ENCODE assay signal across 9 cellular contexts in genomic region chr19:30222428-30222873, GRCh38.
DNase-seq lines count a peak whose midpoint lies in the region; ATAC-seq, FAIRE-seq and TF ChIP-seq lines count a peak whose summit lies in the region.
"Had no signal": no experiment of that assay in that cellular context is flagged by ENCODE, and none has a peak within 500 bp of the region (broad histone marks: within the 10 kb centered on the region; RNA-seq: fewer than 3 reads in every experiment).

No MANE protein-coding gene starts in this region.

- H3K27me3 Mint-ChIP-seq in activated CD4-positive, alpha-beta memory T cell treated with anti-CD3 and anti-CD28 coated beads for 36 hours = peaks cover 51% of the 10 kb centered on the region
- H3K27me3 Mint-ChIP-seq in activated CD4-positive, alpha-beta memory T cell treated with anti-CD3 and anti-CD28 coated beads, Interleukin-2, amount 10 ng/mL, durations not matched to agents 7 days and 5 days = peaks cover 47% of the 10 kb centered on the region
- peaks cover 50 to 66% of the 10 kb centered on the region in 2 donors for H3K27me3 Mint-ChIP-seq in T-cell

- POLR2A ChIA-PET in activated CD4-positive, alpha-beta memory T cell treated with anti-CD3 and anti-CD28 coated beads for 36 hours (lab: Charles Lee) = no interaction called here
- POLR2A ChIA-PET in activated CD4-positive, alpha-beta memory T cell treated with anti-CD3 and anti-CD28 coated beads, Interleukin-2, amount 10 ng/mL, durations not matched to agents 7 days and 5 days (lab: Charles Lee) = no interaction called here
- POLR2A ChIA-PET in T-cell (lab: Charles Lee) = no interaction called here

- no peak overlapping the region for H3K4me3 ChIP-seq in RWPE2 (ENCODE audit: severe bottlenecking)

- H3K9me3 Mint-ChIP-seq in activated CD4-positive, alpha-beta memory T cell treated with anti-CD3 and anti-CD28 coated beads for 36 hours = no peaks in the 10 kb centered on the region
- no peaks in the 10 kb centered on the region for H3K9me3 Mint-ChIP-seq in activated CD4-positive, alpha-beta memory T cell treated with anti-CD3 and anti-CD28 coated beads, Interleukin-2, amount 10 ng/mL, durations not matched to agents 7 days and 5 days
- H3K9me3 Mint-ChIP-seq in T-cell = no peaks in the 10 kb centered on the region

- no peak overlapping the region for H3K4me3 Mint-ChIP-seq in activated CD4-positive, alpha-beta memory T cell treated with anti-CD3 and anti-CD28 coated beads for 36 hours
- no peak overlapping the region for H3K4me3 Mint-ChIP-seq in activated CD4-positive, alpha-beta memory T cell treated with anti-CD3 and anti-CD28 coated beads, Interleukin-2, amount 10 ng/mL, durations not matched to agents 7 days and 5 days
- no peak overlapping the region for H3K4me3 Mint-ChIP-seq in T-cell

- peak; percentile 29 for DNase-seq in activated CD4-positive, alpha-beta memory T cell treated with anti-CD3 and anti-CD28 coated beads for 36 hours
- no peak for DNase-seq in activated CD4-positive, alpha-beta memory T cell treated with anti-CD3 and anti-CD28 coated beads, Interleukin-2, amount 10 ng/mL, durations not matched to agents 7 days and 5 days
- no peak for DNase-seq in RWPE2 (ENCODE audit: low spot score)
- DNase-seq in left ventricle myocardium superior = peak; percentile 53
- no peak for DNase-seq in HT-29 (ENCODE audit: low spot score)
- DNase-seq in T-cell = no peak
- no peak for DNase-seq in RCC 7860 (ENCODE audit: low spot score)
- DNase-seq: CD4-positive, CD25-positive, alpha-beta regulatory T cell had no signal

- ATAC-seq in RWPE2 (ENCODE audit: low read depth) = no peak
- ATAC-seq in left ventricle myocardium superior = peak; percentile 64
- no peak for ATAC-seq in T-cell (replicated peaks in 1 of 4)

- H3K36me3 Mint-ChIP-seq in activated CD4-positive, alpha-beta memory T cell treated with anti-CD3 and anti-CD28 coated beads for 36 hours = no peaks in the 10 kb centered on the region
- H3K36me3 Mint-ChIP-seq in activated CD4-positive, alpha-beta memory T cell treated with anti-CD3 and anti-CD28 coated beads, Interleukin-2, amount 10 ng/mL, durations not matched to agents 7 days and 5 days (ENCODE audit: low read depth) = peaks cover 10% of the 10 kb centered on the region
- H3K36me3 Mint-ChIP-seq in T-cell = no peaks in the 10 kb centered on the region

- H3K27ac Mint-ChIP-seq in activated CD4-positive, alpha-beta memory T cell treated with anti-CD3 and anti-CD28 coated beads for 36 hours = no peak overlapping the region
- H3K27ac Mint-ChIP-seq in activated CD4-positive, alpha-beta memory T cell treated with anti-CD3 and anti-CD28 coated beads, Interleukin-2, amount 10 ng/mL, durations not matched to agents 7 days and 5 days = no peak overlapping the region
- no peak overlapping the region for H3K27ac Mint-ChIP-seq in T-cell
- H3K27ac Mint-ChIP-seq: CD4-positive, CD25-positive, alpha-beta regulatory T cell had no signal

- intact Hi-C loops in activated CD4-positive, alpha-beta memory T cell treated with anti-CD3 and anti-CD28 coated beads for 36 hours (cut with micrococcal nuclease) = loop anchor here (10.0 kb wide), 1 partner anchor 1132 kb away; no protein-coding TSS in a partner anchor
- intact Hi-C loops in left ventricle myocardium superior (cut with micrococcal nuclease) = loop anchor here (10.0 kb wide), 2 partner anchors 182 to 422 kb away; no protein-coding TSS in a partner anchor

- peak; percentile 36 for TF ChIP-seq CTCF in RWPE2 (IDR thresholded peaks at IDR 0.05; ENCODE audit: poor library complexity, severe bottlenecking)

- H3K9me3 ChIP-seq in RWPE2 (ENCODE audit: severe bottlenecking) = no peaks in the 10 kb centered on the region

- CTCF ChIA-PET in activated CD4-positive, alpha-beta memory T cell treated with anti-CD3 and anti-CD28 coated beads for 36 hours (lab: Charles Lee) = no interaction called here
- CTCF ChIA-PET in activated CD4-positive, alpha-beta memory T cell treated with anti-CD3 and anti-CD28 coated beads, Interleukin-2, amount 10 ng/mL, durations not matched to agents 7 days and 5 days (lab: Charles Lee) = no interaction called here
- CTCF ChIA-PET in T-cell (lab: Charles Lee) = no interaction called here

- no peaks in the 10 kb centered on the region for H3K4me1 ChIP-seq in RWPE2 (ENCODE audit: insufficient read depth, poor library complexity, severe bottlenecking)

- H3K4me1 Mint-ChIP-seq in activated CD4-positive, alpha-beta memory T cell treated with anti-CD3 and anti-CD28 coated beads for 36 hours (ENCODE audit: low read depth) = peaks cover 20% of the 10 kb centered on the region
- peaks cover 18% of the 10 kb centered on the region for H3K4me1 Mint-ChIP-seq in activated CD4-positive, alpha-beta memory T cell treated with anti-CD3 and anti-CD28 coated beads, Interleukin-2, amount 10 ng/mL, durations not matched to agents 7 days and 5 days
- H3K4me1 Mint-ChIP-seq in T-cell = peaks cover 20 to 34% (median 25%) of the 10 kb centered on the region in 3 donors

- H3K27ac ChIP-seq in RWPE2 (ENCODE audit: poor library complexity, severe bottlenecking) = no peak overlapping the region
- H3K27ac ChIP-seq in temporal lobe (ENCODE audit: low read depth, low read length) = peak overlapping the region; percentile 27

- FAIRE-seq in RCC 7860 (lab: Jason Lieb, UNC) = no peak

- no peaks in the 10 kb centered on the region for H3K36me3 ChIP-seq in RWPE2 (ENCODE audit: low read depth)

- peaks cover 59% of the 10 kb centered on the region for H3K27me3 ChIP-seq in RWPE2 (ENCODE audit: insufficient read depth, poor library complexity, severe bottlenecking)

Comparison
In these comparisons a context has a peak if more than half of its experiments do, and no peak if none do; other contexts are left out.
1. DNase-seq: peak in activated CD4-positive, alpha-beta memory T cell treated with anti-CD3 and anti-CD28 coated beads for 36 hours (single experiment) and left ventricle myocardium superior (single experiment); none in activated CD4-positive, alpha-beta memory T cell treated with anti-CD3 and anti-CD28 coated beads, Interleukin-2, amount 10 ng/mL, durations not matched to agents 7 days and 5 days (single experiment), RWPE2 (single experiment), HT-29 (single experiment), T-cell (0 of 34) and RCC 7860 (single experiment).